Comparison of ENCODE assay signal across 1 cellular context in genomic region chr1:19436716-19437476, GRCh38.
TF ChIP-seq lines count a peak whose summit lies in the region.

No MANE protein-coding gene starts in this region.

TF ChIP-seq in HepG2, 621 proteins besides CTCF, POLR2A, EP300 and RAD21 (continued from another document and continues in another):
- no peak for TF ChIP-seq POGK (CRISPR knock-in tag; conservative IDR thresholded peaks at IDR 0.05)
- no peak for TF ChIP-seq NFE2L1 (CRISPR knock-in tag; IDR thresholded peaks at IDR 0.05; ENCODE audit: borderline replicate concordance)
- TF ChIP-seq ZNF563 (CRISPR knock-in tag; IDR thresholded peaks at IDR 0.05) = no peak
- no peak for TF ChIP-seq ZNF496 (CRISPR knock-in tag; IDR thresholded peaks at IDR 0.05; ENCODE audit: insufficient replicate concordance)
- peak; percentile 54; the same call in 1 of the 2 replicates for TF ChIP-seq UBTF (CRISPR knock-in tag; IDR thresholded peaks at IDR 0.05)
- no peak for TF ChIP-seq ATAD3A (CRISPR knock-in tag; IDR thresholded peaks at IDR 0.05)
- TF ChIP-seq ZZZ3 (CRISPR knock-in tag; IDR thresholded peaks at IDR 0.05; ENCODE audit: borderline replicate concordance) = no peak
- no peak for TF ChIP-seq NFYC (CRISPR knock-in tag; IDR thresholded peaks at IDR 0.05)
- peak; percentile 68 for TF ChIP-seq ELF1 (CRISPR knock-in tag; IDR thresholded peaks at IDR 0.05)
- TF ChIP-seq AGO1 (IDR thresholded peaks at IDR 0.05; ENCODE audit: low read depth, low read length, poor library complexity, severe bottlenecking) = no peak
- TF ChIP-seq TBP (CRISPR knock-in tag; IDR thresholded peaks at IDR 0.05) = no peak
- TF ChIP-seq KDM3A (CRISPR knock-in tag; IDR thresholded peaks at IDR 0.05; ENCODE audit: low read depth) = no peak
- TF ChIP-seq SKI (IDR thresholded peaks at IDR 0.05; ENCODE audit: partially characterized antibody) = peak; percentile 90
- no peak for TF ChIP-seq ZNF83 (CRISPR knock-in tag; IDR thresholded peaks at IDR 0.05; ENCODE audit: borderline replicate concordance)
- no peak for TF ChIP-seq JUN (CRISPR knock-in tag; IDR thresholded peaks at IDR 0.05)
- TF ChIP-seq, protein P1, sequence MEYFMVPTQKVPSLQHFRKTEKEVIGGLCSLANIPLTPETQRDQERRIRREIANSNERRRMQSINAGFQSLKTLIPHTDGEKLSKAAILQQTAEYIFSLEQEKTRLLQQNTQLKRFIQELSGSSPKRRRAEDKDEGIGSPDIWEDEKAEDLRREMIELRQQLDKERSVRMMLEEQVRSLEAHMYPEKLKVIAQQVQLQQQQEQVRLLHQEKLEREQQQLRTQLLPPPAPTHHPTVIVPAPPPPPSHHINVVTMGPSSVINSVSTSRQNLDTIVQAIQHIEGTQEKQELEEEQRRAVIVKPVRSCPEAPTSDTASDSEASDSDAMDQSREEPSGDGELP (IDR thresholded peaks at IDR 0.05; ENCODE audit: borderline replicate concordance, low read depth) = peak; percentile 44; the same call in 1 of the 2 replicates
- no peak for TF ChIP-seq RARG (CRISPR knock-in tag; IDR thresholded peaks at IDR 0.05; ENCODE audit: low read depth)
- no peak for TF ChIP-seq ZNF891 (CRISPR knock-in tag; IDR thresholded peaks at IDR 0.05)
- TF ChIP-seq DNMT3B (CRISPR knock-in tag; conservative IDR thresholded peaks at IDR 0.05) = 0 out of 2 replicates have a peak, but pooled peaks have one; percentile 18
- TF ChIP-seq HNF4G (IDR thresholded peaks at IDR 0.05; ENCODE audit: borderline replicate concordance, low read depth, low read length) = peak; percentile 78
- TF ChIP-seq HNF4G (CRISPR knock-in tag; IDR thresholded peaks at IDR 0.05; ENCODE audit: borderline replicate concordance, low read depth) = no peak; the same call in 1 of the 2 replicates
- TF ChIP-seq NCOA5 (CRISPR knock-in tag; IDR thresholded peaks at IDR 0.05) = no peak
- no peak for TF ChIP-seq NBN (conservative IDR thresholded peaks at IDR 0.05)
- TF ChIP-seq ZNF740 (CRISPR knock-in tag; IDR thresholded peaks at IDR 0.05) = no peak
- TF ChIP-seq FLYWCH1 (CRISPR knock-in tag; IDR thresholded peaks at IDR 0.05) = no peak
- TF ChIP-seq, protein P2, sequence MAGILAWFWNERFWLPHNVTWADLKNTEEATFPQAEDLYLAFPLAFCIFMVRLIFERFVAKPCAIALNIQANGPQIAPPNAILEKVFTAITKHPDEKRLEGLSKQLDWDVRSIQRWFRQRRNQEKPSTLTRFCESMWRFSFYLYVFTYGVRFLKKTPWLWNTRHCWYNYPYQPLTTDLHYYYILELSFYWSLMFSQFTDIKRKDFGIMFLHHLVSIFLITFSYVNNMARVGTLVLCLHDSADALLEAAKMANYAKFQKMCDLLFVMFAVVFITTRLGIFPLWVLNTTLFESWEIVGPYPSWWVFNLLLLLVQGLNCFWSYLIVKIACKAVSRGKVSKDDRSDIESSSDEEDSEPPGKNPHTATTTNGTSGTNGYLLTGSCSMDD (CRISPR knock-in tag; IDR thresholded peaks at IDR 0.05) = no peak
- no peak for TF ChIP-seq SIX4 (CRISPR knock-in tag; IDR thresholded peaks at IDR 0.05)
- TF ChIP-seq HMGXB3 (CRISPR knock-in tag; IDR thresholded peaks at IDR 0.05; ENCODE audit: borderline replicate concordance) = no peak
- no peak for TF ChIP-seq ZNF546 (CRISPR knock-in tag; conservative IDR thresholded peaks at IDR 0.05)
- TF ChIP-seq THYN1 (CRISPR knock-in tag; IDR thresholded peaks at IDR 0.05; ENCODE audit: borderline replicate concordance, low read depth) = no peak
- TF ChIP-seq ZNF770 (CRISPR knock-in tag; IDR thresholded peaks at IDR 0.05) = no peak
- TF ChIP-seq ZNF414 (CRISPR knock-in tag; IDR thresholded peaks at IDR 0.05) = peak; percentile 56; the same call in 1 of the 2 replicates
- no peak for TF ChIP-seq ZNF143 (CRISPR knock-in tag; IDR thresholded peaks at IDR 0.05)
- peak; percentile 93 for TF ChIP-seq ARID5B (CRISPR knock-in tag; IDR thresholded peaks at IDR 0.05)
- TF ChIP-seq JUNB (CRISPR knock-in tag; IDR thresholded peaks at IDR 0.05; ENCODE audit: borderline replicate concordance) = no peak
- no peak for TF ChIP-seq SRY (CRISPR knock-in tag; IDR thresholded peaks at IDR 0.05)
- no peak for TF ChIP-seq CC2D1A (CRISPR knock-in tag; IDR thresholded peaks at IDR 0.05)
- TF ChIP-seq NCOA2 (CRISPR knock-in tag; IDR thresholded peaks at IDR 0.05) = peak; percentile 84
- TF ChIP-seq HOXA5 (CRISPR knock-in tag; IDR thresholded peaks at IDR 0.05) = no peak
- TF ChIP-seq ZNF382 (CRISPR knock-in tag; IDR thresholded peaks at IDR 0.05; ENCODE audit: borderline replicate concordance) = no peak
- TF ChIP-seq ZBTB21 (CRISPR knock-in tag; IDR thresholded peaks at IDR 0.05) = no peak
- TF ChIP-seq MXD3 (CRISPR knock-in tag; IDR thresholded peaks at IDR 0.05) = no peak
- no peak for TF ChIP-seq WIZ (CRISPR knock-in tag; IDR thresholded peaks at IDR 0.05)
